ENCODE assay signal across 19 cellular contexts in genomic region chr2:149738771-149739170, GRCh38.
DNase-seq lines count a peak whose midpoint lies in the region; TF ChIP-seq lines count a peak whose summit lies in the region.
"Had no signal": no experiment of that assay in that cellular context is flagged by ENCODE, and none has a peak within 500 bp of the region (broad histone marks: within the 10 kb centered on the region; RNA-seq: fewer than 3 reads in every experiment).

No MANE protein-coding gene starts in this region.

- H3K79me2 ChIP-seq in GM23248 (ENCODE audit: insufficient read depth) (no peaks in the 10 kb centered on the region), SK-N-SH (ENCODE audit: insufficient read depth) (no peaks in the 10 kb centered on the region)

- no peaks in the 10 kb centered on the region for H3K9me2 ChIP-seq in GM23248 (ENCODE audit: insufficient read depth)
- no peaks in the 10 kb centered on the region for H3K9me2 ChIP-seq in SK-N-SH

- H3K27ac ChIP-seq in GM23248 (no peak overlapping the region), SK-N-SH (ENCODE audit: low read depth in 2 of 2, low read length in 1 of 2) (no peak overlapping the region; a peak in 1 of 4 replicates), uterus (no peak overlapping the region)
- H3K27ac ChIP-seq: RWPE1 had no signal

- H2AFZ ChIP-seq in GM23248: no peak overlapping the region
- H2AFZ ChIP-seq in SK-N-SH (ENCODE audit: low read depth): no peak overlapping the region

- POLR2A ChIA-PET in SK-N-SH (lab: Yijun Ruan, JAX): no interaction called here

- no peak for TF ChIP-seq RAD21 in SK-N-SH (IDR thresholded peaks at IDR 0.05; ENCODE audit: low read length)

- TF ChIP-seq CTCF in SK-N-SH (IDR thresholded peaks at IDR 0.05) (no peak), osteocyte (IDR thresholded peaks at IDR 0.05) (no peak), uterus (IDR thresholded peaks at IDR 0.05) (no peak)

- peak overlapping the region; percentile 56 for H3K27ac Mint-ChIP-seq in osteocyte (ENCODE audit: unreplicated experiment)

- intact Hi-C loops in uterus (cut with DNase I; ENCODE audit: low total_unique reads): no loop called here

- H3K9me3 ChIP-seq in GM23248 (ENCODE audit: low read depth) (no peaks in the 10 kb centered on the region), SK-N-SH (no peaks in the 10 kb centered on the region), uterus (no peaks in the 10 kb centered on the region)

- H3K27me3 ChIP-seq in GM23248 (replicated peaks; ENCODE audit: insufficient read depth) (no peaks in the 10 kb centered on the region), SK-N-SH (ENCODE audit: insufficient read depth) (no peaks in the 10 kb centered on the region), uterus (no peaks in the 10 kb centered on the region)

- H3K4me2 ChIP-seq in GM23248 (ENCODE audit: unreplicated experiment): peak overlapping the region; percentile 35
- no peak overlapping the region for H3K4me2 ChIP-seq in SK-N-SH

- H3F3A ChIP-seq in GM23248 (ENCODE audit: insufficient read depth): peaks cover 53% of the 10 kb centered on the region
- H3F3A ChIP-seq in SK-N-SH (replicated peaks; ENCODE audit: insufficient read depth): peaks cover 18% of the 10 kb centered on the region

- H3K4me1 Mint-ChIP-seq in osteocyte (ENCODE audit: unreplicated experiment): peaks cover 75% of the 10 kb centered on the region

- H3K4me3 Mint-ChIP-seq in osteocyte (ENCODE audit: unreplicated experiment): no peak overlapping the region

- H3K27me3 Mint-ChIP-seq in osteocyte (ENCODE audit: unreplicated experiment): no peaks in the 10 kb centered on the region

- H3K9ac ChIP-seq in GM23248: no peak overlapping the region
- no peak overlapping the region for H3K9ac ChIP-seq in SK-N-SH

- TF ChIP-seq POLR2A in uterus (IDR thresholded peaks at IDR 0.05): no peak

- WGBS in GM23248 (ENCODE audit: low coverage in 1 of 2, low lambda C conversion rate in 2 of 2, missing lambda C conversion rate in 2 of 2), 2 experiments: 50 to 57% methylated on average over 1 of the region's 1 CpG
- 78% methylated on average over 1 of the region's 1 CpG for WGBS in SK-N-SH (ENCODE audit: low lambda C conversion rate)

- in situ Hi-C loops in GM23248 (cut with MboI): no loop called here

- H4K20me1 ChIP-seq in GM23248 (ENCODE audit: insufficient read depth) (no peaks in the 10 kb centered on the region), SK-N-SH (ENCODE audit: insufficient read depth) (no peaks in the 10 kb centered on the region)

- TF ChIP-seq EP300 in SK-N-SH (IDR thresholded peaks at IDR 0.05; ENCODE audit: borderline replicate concordance in 1 of 2, low read depth in 1 of 2, low read length in 1 of 2): no peak

- H3K4me3 ChIP-seq in GM23248: no peak overlapping the region
- no peak overlapping the region for H3K4me3 ChIP-seq in SK-N-SH (ENCODE audit: low read depth in 2 of 2, low read length in 1 of 2)
- H3K4me3 ChIP-seq in uterus: no peak overlapping the region

- no peak for DNase-seq in GM23248
- no peak for DNase-seq in SK-N-SH
- peak; percentile 80 for DNase-seq in fibroblast of gingiva (ENCODE audit: low read depth)
- DNase-seq in osteocyte (ENCODE audit: extremely low spot score, unreplicated experiment): no peak
- DNase-seq in amygdala (lab: John Stamatoyannopoulos, UW): no peak
- no peak for DNase-seq in activated CD4-positive, alpha-beta T cell treated with anti-CD3 and anti-CD28 coated beads for 48 hours
- DNase-seq in superior temporal gyrus (ENCODE audit: extremely low spot score): no peak
- DNase-seq in uterus: no peak
- DNase-seq: C1 segment of cervical spinal cord, DMS79 treated with DMSO at 0.1 percent for 48 hours, Kasumi-1, MM.1S, NCI-H1092, NCI-H1436 treated with DMSO at 0.1 percent for 48 hours, NCI-H2029, NCI-H345, NCI-H526, PC-3 had no signal

- CTCF ChIA-PET in SK-N-SH (lab: Yijun Ruan, JAX): interaction anchor here (0.6 to 1.4 kb wide), 3 partner anchors 10 to 601 kb away, joined by 3 to 4 read pairs (median 4); no protein-coding TSS in a partner anchor

- H3K9me3 Mint-ChIP-seq in osteocyte (ENCODE audit: unreplicated experiment): peaks cover 22% of the 10 kb centered on the region

- no peaks in the 10 kb centered on the region for H3K36me3 ChIP-seq in GM23248 (ENCODE audit: low read depth)
- H3K36me3 ChIP-seq in SK-N-SH (replicated peaks in 1 of 2; ENCODE audit: control insufficient read depth in 1 of 2, insufficient read depth in 2 of 2, low read length in 1 of 2): no peaks in the 10 kb centered on the region
- H3K36me3 ChIP-seq in uterus: no peaks in the 10 kb centered on the region

- H3K36me3 Mint-ChIP-seq in osteocyte (ENCODE audit: unreplicated experiment): peaks cover 6% of the 10 kb centered on the region

- H3K4me1 ChIP-seq in GM23248 (ENCODE audit: insufficient read depth) (peaks cover 74% of the 10 kb centered on the region), SK-N-SH (ENCODE audit: control insufficient read depth in 1 of 2, insufficient read depth in 2 of 2, low read depth in 1 of 2, low read length in 1 of 2) (peaks cover 14 to 26% of the 10 kb centered on the region in 2 experiments; a peak in 3 of 4 replicates), uterus (no peaks in the 10 kb centered on the region)

TF ChIP-seq in SK-N-SH, 30 proteins besides CTCF, POLR2A, EP300 and RAD21:
- TF ChIP-seq TEAD4 (IDR thresholded peaks at IDR 0.05; ENCODE audit: borderline replicate concordance, insufficient read depth) (no peak), RXRA (IDR thresholded peaks at IDR 0.05; ENCODE audit: borderline replicate concordance, low read depth) (no peak), NRF1 (IDR thresholded peaks at IDR 0.05; ENCODE audit: low read depth, low read length) (no peak), JUND (IDR thresholded peaks at IDR 0.05) (0 out of 2 replicates have a peak, but pooled peaks have one; percentile 10), PBX3 (IDR thresholded peaks at IDR 0.05) (0 out of 2 replicates have a peak, but pooled peaks have one; percentile 11), TCF12 (IDR thresholded peaks at IDR 0.05) (peak; percentile 78)
